Comparison of ENCODE assay signal across 16 cellular contexts in genomic region chr6:127768223-127768622, GRCh38.
DNase-seq lines count a peak whose midpoint lies in the region; ATAC-seq and TF ChIP-seq lines count a peak whose summit lies in the region.
"Had no signal": no experiment of that assay in that cellular context is flagged by ENCODE, and none has a peak within 500 bp of the region (broad histone marks: within the 10 kb centered on the region; RNA-seq: fewer than 3 reads in every experiment).

No MANE protein-coding gene starts in this region.

- peaks cover 22% of the 10 kb centered on the region for H3K4me1 ChIP-seq in CD8-positive, alpha-beta T cell (ENCODE audit: insufficient read depth, low read length)
- H3K4me1 ChIP-seq in SJCRH30: no peaks in the 10 kb centered on the region
- H3K4me1 ChIP-seq: BLaER1 treated with 17β-estradiol and CSF1 and Interleukin-3, amounts not matched to agents 10 nM and 100 nM; Caco-2 had no signal

- no peak overlapping the region for H3K4me3 Mint-ChIP-seq in activated naive CD4-positive, alpha-beta T cell treated with anti-CD3 and anti-CD28 coated beads, Interleukin-2, amount 50 U/mL, for 24 hours
- H3K4me3 Mint-ChIP-seq in activated naive CD4-positive, alpha-beta T cell treated with anti-CD3 and anti-CD28 coated beads, Interleukin-2, amount 10 ng/mL, durations not matched to agents 7 days and 5 days: no peak overlapping the region
- H3K4me3 Mint-ChIP-seq in CD8-positive, alpha-beta T cell: no peak overlapping the region
- H3K4me3 Mint-ChIP-seq in naive thymus-derived CD8-positive, alpha-beta T cell: no peak overlapping the region
- no peak overlapping the region for H3K4me3 Mint-ChIP-seq in activated CD8-positive, alpha-beta memory T cell treated with anti-CD3 and anti-CD28 coated beads, Interleukin-2, amount 10 ng/mL, durations not matched to agents 7 days and 5 days
- H3K4me3 Mint-ChIP-seq: CD4-positive, CD25-positive, alpha-beta regulatory T cell had no signal

- no peaks in the 10 kb centered on the region for H3K27me3 ChIP-seq in CD8-positive, alpha-beta T cell (ENCODE audit: insufficient read depth, low read length)
- H3K27me3 ChIP-seq in SJCRH30: no peaks in the 10 kb centered on the region
- H3K27me3 ChIP-seq: BLaER1 treated with 17β-estradiol and CSF1 and Interleukin-3, amounts not matched to agents 10 nM and 100 nM had no signal

- peaks cover 79% of the 10 kb centered on the region for H3K4me1 Mint-ChIP-seq in activated naive CD4-positive, alpha-beta T cell treated with anti-CD3 and anti-CD28 coated beads, Interleukin-2, amount 50 U/mL, for 24 hours
- H3K4me1 Mint-ChIP-seq in activated naive CD4-positive, alpha-beta T cell treated with anti-CD3 and anti-CD28 coated beads, Interleukin-2, amount 10 ng/mL, durations not matched to agents 7 days and 5 days: peaks cover 6% of the 10 kb centered on the region
- H3K4me1 Mint-ChIP-seq in CD8-positive, alpha-beta T cell (ENCODE audit: low read depth): peaks cover 73% of the 10 kb centered on the region
- peaks cover 24 to 77% (median 62%) of the 10 kb centered on the region in 4 donors for H3K4me1 Mint-ChIP-seq in naive thymus-derived CD8-positive, alpha-beta T cell
- peaks cover 21% of the 10 kb centered on the region for H3K4me1 Mint-ChIP-seq in activated CD8-positive, alpha-beta memory T cell treated with anti-CD3 and anti-CD28 coated beads, Interleukin-2, amount 10 ng/mL, durations not matched to agents 7 days and 5 days

- TF ChIP-seq CTCF in CD8-positive, alpha-beta T cell (IDR thresholded peaks at IDR 0.05): no peak
- no peak for TF ChIP-seq CTCF in VCaP (conservative IDR thresholded peaks at IDR 0.05)

- no peaks in the 10 kb centered on the region for H3K27me3 Mint-ChIP-seq in activated naive CD4-positive, alpha-beta T cell treated with anti-CD3 and anti-CD28 coated beads, Interleukin-2, amount 50 U/mL, for 24 hours
- H3K27me3 Mint-ChIP-seq in activated naive CD4-positive, alpha-beta T cell treated with anti-CD3 and anti-CD28 coated beads, Interleukin-2, amount 10 ng/mL, durations not matched to agents 7 days and 5 days: no peaks in the 10 kb centered on the region
- H3K27me3 Mint-ChIP-seq in CD8-positive, alpha-beta T cell (ENCODE audit: low read depth): no peaks in the 10 kb centered on the region
- H3K27me3 Mint-ChIP-seq in naive thymus-derived CD8-positive, alpha-beta T cell: no peaks in the 10 kb centered on the region
- H3K27me3 Mint-ChIP-seq in activated CD8-positive, alpha-beta memory T cell treated with anti-CD3 and anti-CD28 coated beads, Interleukin-2, amount 10 ng/mL, durations not matched to agents 7 days and 5 days: no peaks in the 10 kb centered on the region
- H3K27me3 Mint-ChIP-seq: CD4-positive, CD25-positive, alpha-beta regulatory T cell had no signal

- peak overlapping the region; percentile 48 for H3K27ac Mint-ChIP-seq in activated naive CD4-positive, alpha-beta T cell treated with anti-CD3 and anti-CD28 coated beads, Interleukin-2, amount 50 U/mL, for 24 hours
- no peak overlapping the region for H3K27ac Mint-ChIP-seq in activated naive CD4-positive, alpha-beta T cell treated with anti-CD3 and anti-CD28 coated beads, Interleukin-2, amount 10 ng/mL, durations not matched to agents 7 days and 5 days
- H3K27ac Mint-ChIP-seq in CD8-positive, alpha-beta T cell: peak overlapping the region; percentile 60
- H3K27ac Mint-ChIP-seq in naive thymus-derived CD8-positive, alpha-beta T cell: peak overlapping the region in 6 of 10 donors; percentile 4 to 74 (median 18)
- no peak overlapping the region for H3K27ac Mint-ChIP-seq in activated CD8-positive, alpha-beta memory T cell treated with anti-CD3 and anti-CD28 coated beads, Interleukin-2, amount 10 ng/mL, durations not matched to agents 7 days and 5 days
- H3K27ac Mint-ChIP-seq: CD4-positive, CD25-positive, alpha-beta regulatory T cell had no signal

- H3K36me3 ChIP-seq in CD8-positive, alpha-beta T cell (ENCODE audit: insufficient read depth, low read length): no peaks in the 10 kb centered on the region
- no peaks in the 10 kb centered on the region for H3K36me3 ChIP-seq in SJCRH30
- H3K36me3 ChIP-seq: BLaER1 treated with 17β-estradiol and CSF1 and Interleukin-3, amounts not matched to agents 10 nM and 100 nM had no signal

- H3K9me3 ChIP-seq in CD8-positive, alpha-beta T cell (ENCODE audit: low read length): no peaks in the 10 kb centered on the region
- H3K9me3 ChIP-seq in SJCRH30 (replicated peaks): no peaks in the 10 kb centered on the region
- H3K9me3 ChIP-seq: BLaER1 treated with 17β-estradiol and CSF1 and Interleukin-3, amounts not matched to agents 10 nM and 100 nM; Caco-2 had no signal

- H3K4me3 ChIP-seq in CD8-positive, alpha-beta T cell (ENCODE audit: low read depth, low read length): no peak overlapping the region
- H3K4me3 ChIP-seq in SJCRH30: no peak overlapping the region
- H3K4me3 ChIP-seq: BLaER1 treated with 17β-estradiol and CSF1 and Interleukin-3, amounts not matched to agents 10 nM and 100 nM had no signal

- POLR2A ChIA-PET in CD8-positive, alpha-beta T cell (lab: Charles Lee): no interaction called here
- POLR2A ChIA-PET in naive thymus-derived CD8-positive, alpha-beta T cell (lab: Charles Lee): no interaction called here

- CTCF ChIA-PET in activated naive CD4-positive, alpha-beta T cell treated with anti-CD3 and anti-CD28 coated beads, Interleukin-2, amount 10 ng/mL, durations not matched to agents 7 days and 5 days (lab: Charles Lee): interaction anchor here (0.9 kb wide), 1 partner anchor 11 kb away, joined by 3 read pairs; no protein-coding TSS in a partner anchor
- CTCF ChIA-PET in CD8-positive, alpha-beta T cell (lab: Charles Lee): interaction anchor here (1.1 to 1.7 kb wide), 3 partner anchors 15 to 752 kb away, joined by 3 to 4 read pairs (median 3); partner anchors contain the start of gene PTPRK
- CTCF ChIA-PET in activated CD8-positive, alpha-beta memory T cell treated with anti-CD3 and anti-CD28 coated beads, Interleukin-2, amount 10 ng/mL, durations not matched to agents 7 days and 5 days (lab: Charles Lee): no interaction called here

- no peak overlapping the region for H3K27ac ChIP-seq in CD8-positive, alpha-beta T cell (ENCODE audit: low read depth, low read length)
- peak overlapping the region; percentile 36 for H3K27ac ChIP-seq in VCaP
- no peak overlapping the region for H3K27ac ChIP-seq in SJCRH30
- H3K27ac ChIP-seq: BLaER1 treated with 17β-estradiol and CSF1 and Interleukin-3, amounts not matched to agents 10 nM and 100 nM had no signal

- H3K9me3 Mint-ChIP-seq in activated naive CD4-positive, alpha-beta T cell treated with anti-CD3 and anti-CD28 coated beads, Interleukin-2, amount 50 U/mL, for 24 hours: peaks cover 7% of the 10 kb centered on the region
- H3K9me3 Mint-ChIP-seq in activated naive CD4-positive, alpha-beta T cell treated with anti-CD3 and anti-CD28 coated beads, Interleukin-2, amount 10 ng/mL, durations not matched to agents 7 days and 5 days: peaks cover 7% of the 10 kb centered on the region
- peaks cover 4% of the 10 kb centered on the region for H3K9me3 Mint-ChIP-seq in CD8-positive, alpha-beta T cell
- H3K9me3 Mint-ChIP-seq in naive thymus-derived CD8-positive, alpha-beta T cell: peaks cover 0 to 16% (median 5%) of the 10 kb centered on the region in 9 donors
- peaks cover 5% of the 10 kb centered on the region for H3K9me3 Mint-ChIP-seq in activated CD8-positive, alpha-beta memory T cell treated with anti-CD3 and anti-CD28 coated beads, Interleukin-2, amount 10 ng/mL, durations not matched to agents 7 days and 5 days (ENCODE audit: low read depth)

- DNase-seq in activated naive CD4-positive, alpha-beta T cell treated with anti-CD3 and anti-CD28 coated beads, Interleukin-2, amount 10 ng/mL, durations not matched to agents 7 days and 5 days: no peak
- DNase-seq in CD8-positive, alpha-beta T cell: no peak
- DNase-seq in naive thymus-derived CD8-positive, alpha-beta T cell: no peak
- DNase-seq in SJCRH30: no peak
- DNase-seq in activated CD8-positive, alpha-beta memory T cell treated with anti-CD3 and anti-CD28 coated beads, Interleukin-2, amount 10 ng/mL, durations not matched to agents 7 days and 5 days: no peak
- no peak for DNase-seq in middle frontal gyrus (ENCODE audit: extremely low spot score, low spot score)
- DNase-seq: 8988T; ACHN; Caco-2; CD4-positive, CD25-positive, alpha-beta regulatory T cell; DND-41; GDM1; H7 had no signal

- peaks cover 13% of the 10 kb centered on the region for H3K36me3 Mint-ChIP-seq in activated naive CD4-positive, alpha-beta T cell treated with anti-CD3 and anti-CD28 coated beads, Interleukin-2, amount 50 U/mL, for 24 hours
- H3K36me3 Mint-ChIP-seq in activated naive CD4-positive, alpha-beta T cell treated with anti-CD3 and anti-CD28 coated beads, Interleukin-2, amount 10 ng/mL, durations not matched to agents 7 days and 5 days: peaks cover 51% of the 10 kb centered on the region
- H3K36me3 Mint-ChIP-seq in CD8-positive, alpha-beta T cell: peaks cover 51% of the 10 kb centered on the region
- peaks cover 18 to 38% (median 25%) of the 10 kb centered on the region in 3 donors for H3K36me3 Mint-ChIP-seq in naive thymus-derived CD8-positive, alpha-beta T cell
- H3K36me3 Mint-ChIP-seq in activated CD8-positive, alpha-beta memory T cell treated with anti-CD3 and anti-CD28 coated beads, Interleukin-2, amount 10 ng/mL, durations not matched to agents 7 days and 5 days: peaks cover 55% of the 10 kb centered on the region
- H3K36me3 Mint-ChIP-seq: CD4-positive, CD25-positive, alpha-beta regulatory T cell had no signal

- intact Hi-C loops in CD8-positive, alpha-beta T cell (cut with DNase I, micrococcal nuclease): no loop called here

- no peak for ATAC-seq in CD8-positive, alpha-beta T cell
- no peak for ATAC-seq in naive thymus-derived CD8-positive, alpha-beta T cell
- ATAC-seq in activated CD8-positive, alpha-beta memory T cell treated with anti-CD3 and anti-CD28 coated beads, Interleukin-2, amount 10 ng/mL, durations not matched to agents 7 days and 5 days: no peak

Comparison
In these comparisons a context has a peak if more than half of its experiments do, and no peak if none do; other contexts are left out.
1. H3K27ac Mint-ChIP-seq: peak in activated naive CD4-positive, alpha-beta T cell treated with anti-CD3 and anti-CD28 coated beads, Interleukin-2, amount 50 U/mL, for 24 hours (single experiment), CD8-positive, alpha-beta T cell (single experiment) and naive thymus-derived CD8-positive, alpha-beta T cell (6 of 10); none in activated naive CD4-positive, alpha-beta T cell treated with anti-CD3 and anti-CD28 coated beads, Interleukin-2, amount 10 ng/mL, durations not matched to agents 7 days and 5 days (single experiment) and activated CD8-positive, alpha-beta memory T cell treated with anti-CD3 and anti-CD28 coated beads, Interleukin-2, amount 10 ng/mL, durations not matched to agents 7 days and 5 days (single experiment).